ENCODE assay signal across 8 cellular contexts in genomic region chr3:63351159-63352007, GRCh38.
DNase-seq lines count a peak whose midpoint lies in the region; ATAC-seq and TF ChIP-seq lines count a peak whose summit lies in the region.

No MANE protein-coding gene starts in this region.

- H3K36me3 ChIP-seq in smooth muscle cell (ENCODE audit: low read depth), result no peaks in the 10 kb centered on the region

- peaks cover 26% of the 10 kb centered on the region for H3K27me3 Mint-ChIP-seq in activated T-helper 17 cell treated with anti-CD3 and anti-CD28 coated beads, Interleukin-2, amount 50 U/mL, for 72 hours

- H3K36me3 Mint-ChIP-seq in activated T-helper 17 cell treated with anti-CD3 and anti-CD28 coated beads, Interleukin-2, amount 50 U/mL, for 72 hours (ENCODE audit: low read depth), result no peaks in the 10 kb centered on the region

- no peak overlapping the region for H3K4me3 Mint-ChIP-seq in activated T-helper 17 cell treated with anti-CD3 and anti-CD28 coated beads, Interleukin-2, amount 50 U/mL, for 72 hours

- no peaks in the 10 kb centered on the region for H3K9me3 ChIP-seq in smooth muscle cell (replicated peaks; ENCODE audit: low read depth)

- H3K27ac ChIP-seq in smooth muscle cell (ENCODE audit: low read depth), result no peak overlapping the region

- no peak overlapping the region for H2AFZ ChIP-seq in smooth muscle cell (ENCODE audit: low read depth)

- H3K4me3 ChIP-seq in smooth muscle cell, result no peak overlapping the region

- H3K4me2 ChIP-seq in smooth muscle cell, result no peak overlapping the region

- WGBS in smooth muscle cell (ENCODE audit: low lambda C conversion rate), result 20% methylated on average over 9 of the region's 9 CpGs

- H4K20me1 ChIP-seq in smooth muscle cell (ENCODE audit: low read depth), result no peaks in the 10 kb centered on the region

- H3K4me1 Mint-ChIP-seq in activated T-helper 17 cell treated with anti-CD3 and anti-CD28 coated beads, Interleukin-2, amount 50 U/mL, for 72 hours, result peaks cover 4% of the 10 kb centered on the region

- no peaks in the 10 kb centered on the region for H3K27me3 ChIP-seq in smooth muscle cell (ENCODE audit: low read depth)

- H3K4me1 ChIP-seq in smooth muscle cell (ENCODE audit: low read depth), result no peaks in the 10 kb centered on the region

- no peak overlapping the region for H3K27ac Mint-ChIP-seq in activated T-helper 17 cell treated with anti-CD3 and anti-CD28 coated beads, Interleukin-2, amount 50 U/mL, for 72 hours

- H3K9me3 Mint-ChIP-seq in activated T-helper 17 cell treated with anti-CD3 and anti-CD28 coated beads, Interleukin-2, amount 50 U/mL, for 72 hours, result no peaks in the 10 kb centered on the region

- ATAC-seq in activated T-helper 17 cell treated with anti-CD3 and anti-CD28 coated beads, Interleukin-2, amount 50 U/mL, for 72 hours (replicated peaks), result peak; percentile 47
- ATAC-seq in left ventricle myocardium superior, result peak; percentile 62

- H3F3A ChIP-seq in smooth muscle cell (ENCODE audit: low read depth), result no peaks in the 10 kb centered on the region

- intact Hi-C loops in left ventricle myocardium superior (cut with micrococcal nuclease), result loop anchor here (5.0 kb wide), 1 partner anchor 466 kb away; the partner anchor contains the start of gene C3orf49

- DNase-seq in activated CD4-positive, alpha-beta T cell treated with anti-CD3 and anti-CD28 coated beads for 48 hours, result peak; percentile 2
- no peak for DNase-seq in activated CD4-positive, alpha-beta T cell treated with anti-CD3 and anti-CD28 coated beads, Interleukin-2, amount 50 U/mL, for 1 hour
- DNase-seq in HCEC 1CT, result peak; percentile 67
- peak; percentile 43 for DNase-seq in NCI-H1092 treated with DMSO at 0.1 percent for 48 hours (lab: John Stamatoyannopoulos, UW)
- DNase-seq in left ventricle myocardium superior, result no peak
- no peak for DNase-seq in smooth muscle cell (lab: John Stamatoyannopoulos, UW; ENCODE audit: unreplicated experiment)
- DNase-seq in activated CD8-positive, alpha-beta memory T cell treated with anti-CD3 and anti-CD28 coated beads, Interleukin-2, amount 50 U/mL, for 48 hours, result no peak

- peak; percentile 83 for TF ChIP-seq CTCF in smooth muscle cell (IDR thresholded peaks at IDR 0.05; ENCODE audit: borderline replicate concordance, insufficient read depth, poor library complexity, severe bottlenecking)

- no peaks in the 10 kb centered on the region for H3K79me2 ChIP-seq in smooth muscle cell (ENCODE audit: low read depth)

- H3K9ac ChIP-seq in smooth muscle cell (ENCODE audit: low read depth), result no peak overlapping the region

Comparison
In these comparisons a context has a peak if more than half of its experiments do, and no peak if none do; other contexts are left out.
1. DNase-seq: peak in activated CD4-positive, alpha-beta T cell treated with anti-CD3 and anti-CD28 coated beads for 48 hours (single experiment), HCEC 1CT (single experiment) and NCI-H1092 treated with DMSO at 0.1 percent for 48 hours (single experiment); none in activated CD4-positive, alpha-beta T cell treated with anti-CD3 and anti-CD28 coated beads, Interleukin-2, amount 50 U/mL, for 1 hour (single experiment), left ventricle myocardium superior (single experiment), smooth muscle cell (single experiment) and activated CD8-positive, alpha-beta memory T cell treated with anti-CD3 and anti-CD28 coated beads, Interleukin-2, amount 50 U/mL, for 48 hours (single experiment).